8 cellular contexts compared by ENCODE assay signal in the genomic region with DNA sequence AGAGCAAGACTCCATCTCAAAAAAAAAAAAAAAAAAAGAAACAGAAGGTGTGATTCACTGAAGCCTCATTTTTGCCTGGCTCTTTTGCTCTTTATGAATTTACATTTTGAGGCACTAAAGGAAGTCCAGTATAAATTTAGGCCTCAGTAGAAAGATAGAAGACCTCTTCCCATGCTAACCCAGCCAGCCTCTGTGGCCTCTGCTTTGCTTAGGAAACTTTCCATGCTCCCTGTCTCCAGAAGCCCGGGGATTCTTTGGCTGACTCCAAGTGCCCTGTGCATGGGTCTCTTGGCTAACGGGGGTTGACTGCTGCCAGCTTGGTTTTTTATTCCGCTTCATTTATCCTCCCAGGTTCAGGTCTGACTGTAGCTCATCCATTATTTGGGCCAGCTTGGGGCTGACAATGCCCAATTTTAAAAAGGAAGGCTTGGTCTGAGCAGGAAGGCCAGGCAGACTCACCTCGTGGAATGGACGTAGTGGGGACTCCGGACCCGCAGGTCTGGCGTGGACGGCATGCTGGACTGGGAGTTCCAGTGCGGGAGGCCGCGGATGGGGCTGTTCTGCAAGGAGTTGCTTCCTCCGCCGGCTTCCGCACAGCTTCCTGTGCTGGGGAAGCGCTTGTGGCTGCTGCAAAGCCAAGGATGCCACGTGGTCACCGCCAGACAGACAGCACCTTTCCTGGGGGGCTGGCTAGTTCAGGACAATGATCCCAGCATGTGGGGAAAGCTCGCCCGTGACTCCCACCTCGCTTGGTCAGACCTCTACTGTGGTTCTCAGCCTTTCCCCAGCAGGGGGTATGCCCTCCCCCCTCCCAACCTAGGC.
DNase-seq lines count a peak whose midpoint lies in the region; ATAC-seq lines count a peak whose summit lies in the region.

No MANE protein-coding gene starts in this region.

- intact Hi-C loops in left colon (cut with DNase I, micrococcal nuclease): no loop called here

- H3K27ac ChIP-seq in caudate nucleus (ENCODE audit: low read depth, low read length) (peak overlapping the region; percentile 38), substantia nigra (ENCODE audit: low read depth, low read length, poor library complexity, severe bottlenecking) (peak overlapping the region; percentile 45)

- DNase-seq in activated CD8-positive, alpha-beta memory T cell treated with anti-CD3 and anti-CD28 coated beads for 24 hours: peak; percentile 69
- DNase-seq in activated CD8-positive, alpha-beta memory T cell treated with anti-CD3 and anti-CD28 coated beads, Interleukin-2, amount 50 U/mL, for 4 hours: no peak
- DNase-seq in caudate nucleus (lab: John Stamatoyannopoulos, UW) (peak in 26 of 61 donors; percentile 11 to 54 (median 24)), left colon (peak; percentile 25 to 44), substantia nigra (lab: John Stamatoyannopoulos, UW) (peak in 40 of 49 donors; percentile 7 to 75 (median 38)), NK-92 (lab: John Stamatoyannopoulos, UW; ENCODE audit: unreplicated experiment) (no peak), SHP77 treated with DMSO at 0.1 percent for 48 hours (lab: John Stamatoyannopoulos, UW) (no peak)
- no peak for DNase-seq in stimulated activated CD8-positive, alpha-beta memory T cell treated with anti-CD3 and anti-CD28 coated beads, Interleukin-4, amount 100 ng/mL, for 48 hours

- ATAC-seq in left colon: no peak

Comparison
In these comparisons a context has a peak if more than half of its experiments do, and no peak if none do; other contexts are left out.
1. DNase-seq: peak in activated CD8-positive, alpha-beta memory T cell treated with anti-CD3 and anti-CD28 coated beads for 24 hours (single experiment), left colon (2 of 2) and substantia nigra (40 of 49); none in activated CD8-positive, alpha-beta memory T cell treated with anti-CD3 and anti-CD28 coated beads, Interleukin-2, amount 50 U/mL, for 4 hours (single experiment), stimulated activated CD8-positive, alpha-beta memory T cell treated with anti-CD3 and anti-CD28 coated beads, Interleukin-4, amount 100 ng/mL, for 48 hours (single experiment), NK-92 (single experiment) and SHP77 treated with DMSO at 0.1 percent for 48 hours (single experiment).